Comparison of ENCODE assay signal across 1 cellular context in genomic region chr9:5608298-5609254, GRCh38.
TF ChIP-seq lines count a peak whose summit lies in the region.

No MANE protein-coding gene starts in this region.

TF ChIP-seq in HepG2, 621 proteins besides CTCF, POLR2A, EP300 and RAD21 (continued from another document):
- TF ChIP-seq ARID5B (CRISPR knock-in tag; IDR thresholded peaks at IDR 0.05) (peak; percentile 45; the same call in 1 of the 2 replicates), MIER3 (CRISPR knock-in tag; IDR thresholded peaks at IDR 0.05; ENCODE audit: borderline replicate concordance) (peak; percentile 56; the same call in 1 of the 2 replicates), CHD2 (IDR thresholded peaks at IDR 0.05; ENCODE audit: low read depth, low read length) (no peak), ZNF567 (CRISPR knock-in tag; IDR thresholded peaks at IDR 0.05; ENCODE audit: borderline replicate concordance) (0 out of 2 replicates have a peak, but pooled peaks have one; percentile 29), GATAD2A (CRISPR knock-in tag; IDR thresholded peaks at IDR 0.05) (peak; percentile 17; the same call in 1 of the 2 replicates), SAP130 (CRISPR knock-in tag; IDR thresholded peaks at IDR 0.05; ENCODE audit: low read depth) (peak; percentile 39), CEBPG (CRISPR knock-in tag; IDR thresholded peaks at IDR 0.05) (0 out of 2 replicates have a peak, but pooled peaks have one; percentile 21), RXRB (CRISPR knock-in tag; IDR thresholded peaks at IDR 0.05; ENCODE audit: borderline replicate concordance) (0 out of 2 replicates have a peak, but pooled peaks have one; percentile 11), HDAC2 (CRISPR knock-in tag; IDR thresholded peaks at IDR 0.05) (0 out of 2 replicates have a peak, but pooled peaks have one; percentile 20), ZNF652 (CRISPR knock-in tag; IDR thresholded peaks at IDR 0.05; ENCODE audit: borderline replicate concordance, low read depth) (peak; percentile 83; the same call in 1 of the 2 replicates), PAXIP1 (CRISPR knock-in tag; conservative IDR thresholded peaks at IDR 0.05) (peak; percentile 27; the same call in 1 of the 2 replicates), STAG1 (CRISPR knock-in tag; IDR thresholded peaks at IDR 0.05) (peak; percentile 44), ZNF639 (CRISPR knock-in tag; conservative IDR thresholded peaks at IDR 0.05) (no peak), SOX6 (IDR thresholded peaks at IDR 0.05) (no peak), SOX6 (CRISPR knock-in tag; IDR thresholded peaks at IDR 0.05) (peak; percentile 27; the same call in 1 of the 2 replicates), ZMYM4 (CRISPR knock-in tag; IDR thresholded peaks at IDR 0.05) (peak; percentile 51), RCOR2 (CRISPR knock-in tag; IDR thresholded peaks at IDR 0.05) (0 out of 2 replicates have a peak, but pooled peaks have one; percentile 22), ZNF646 (CRISPR knock-in tag; IDR thresholded peaks at IDR 0.05) (no peak)
